9 cellular contexts compared by ENCODE assay signal in genomic region chr3:10753964-10754363, GRCh38.
DNase-seq lines count a peak whose midpoint lies in the region; ATAC-seq and TF ChIP-seq lines count a peak whose summit lies in the region.
"Had no signal": no experiment of that assay in that cellular context is flagged by ENCODE, and none has a peak within 500 bp of the region (broad histone marks: within the 10 kb centered on the region; RNA-seq: fewer than 3 reads in every experiment).

No MANE protein-coding gene starts in this region.

- POLR2A ChIA-PET in activated CD8-positive, alpha-beta T cell treated with anti-CD3 and anti-CD28 coated beads for 36 hours (lab: Charles Lee) = no interaction called here

- H3K27ac Mint-ChIP-seq in activated CD8-positive, alpha-beta T cell treated with anti-CD3 and anti-CD28 coated beads for 36 hours = no peak overlapping the region

- no peaks in the 10 kb centered on the region for H3K9me3 Mint-ChIP-seq in activated CD8-positive, alpha-beta T cell treated with anti-CD3 and anti-CD28 coated beads for 36 hours

- CTCF ChIA-PET in activated CD8-positive, alpha-beta T cell treated with anti-CD3 and anti-CD28 coated beads for 36 hours (lab: Charles Lee) = interaction anchor here (8.1 kb wide), 1 partner anchor 15 kb away, joined by 60 read pairs; no protein-coding TSS in a partner anchor

- no peak for TF ChIP-seq CTCF in activated CD8-positive, alpha-beta T cell treated with anti-CD3 and anti-CD28 coated beads for 36 hours (IDR thresholded peaks at IDR 0.05)

- intact Hi-C loops in activated CD8-positive, alpha-beta T cell treated with anti-CD3 and anti-CD28 coated beads for 36 hours (cut with micrococcal nuclease) = no loop called here
- intact Hi-C loops in left cardiac atrium (cut with DNase I) = loop anchor here in 1 of 2 donors (10.0 kb wide), 1 partner anchor 301 kb away; no protein-coding TSS in a partner anchor

- DNase-seq in SIG-M5 treated with dmso at 0.1 percent for 504 hours (lab: John Stamatoyannopoulos, UW; ENCODE audit: unreplicated experiment) = peak; percentile 21
- no peak for DNase-seq in SIG-M5 (lab: John Stamatoyannopoulos, UW)
- DNase-seq in activated CD8-positive, alpha-beta T cell treated with anti-CD3 and anti-CD28 coated beads for 36 hours = peak; percentile 69
- peak; percentile 64 for DNase-seq in left cardiac atrium
- DNase-seq in stimulated activated CD8-positive, alpha-beta memory T cell treated with anti-CD3 and anti-CD28 coated beads, Interleukin-4, amount 100 ng/mL, for 24 hours (ENCODE audit: low read depth) = peak; percentile 31
- no peak for DNase-seq in NCI-H2227 treated with DMSO at 0.1 percent for 48 hours (lab: John Stamatoyannopoulos, UW)
- no peak for DNase-seq in NCI-H82 treated with DMSO at 0.1 percent for 48 hours (lab: John Stamatoyannopoulos, UW; ENCODE audit: unreplicated experiment)

- no peaks in the 10 kb centered on the region for H3K36me3 Mint-ChIP-seq in activated CD8-positive, alpha-beta T cell treated with anti-CD3 and anti-CD28 coated beads for 36 hours (ENCODE audit: low read depth)

- peak; percentile 46 for ATAC-seq in activated CD8-positive, alpha-beta T cell treated with anti-CD3 and anti-CD28 coated beads for 36 hours
- peak; percentile 50 to 52 for ATAC-seq in left cardiac atrium
- ATAC-seq in GM21423 (IDR thresholded peaks at IDR 0.05; ENCODE audit: unreplicated experiment) = no peak
- ATAC-seq: foreskin keratinocyte had no signal

- H3K4me1 Mint-ChIP-seq in activated CD8-positive, alpha-beta T cell treated with anti-CD3 and anti-CD28 coated beads for 36 hours (ENCODE audit: low read depth) = peaks cover 3% of the 10 kb centered on the region

- H3K27me3 Mint-ChIP-seq in activated CD8-positive, alpha-beta T cell treated with anti-CD3 and anti-CD28 coated beads for 36 hours = peaks cover 31% of the 10 kb centered on the region

- no peak overlapping the region for H3K4me3 Mint-ChIP-seq in activated CD8-positive, alpha-beta T cell treated with anti-CD3 and anti-CD28 coated beads for 36 hours

Comparison
In these comparisons a context has a peak if more than half of its experiments do, and no peak if none do; other contexts are left out.
1. DNase-seq: peak in SIG-M5 treated with dmso at 0.1 percent for 504 hours (single experiment), activated CD8-positive, alpha-beta T cell treated with anti-CD3 and anti-CD28 coated beads for 36 hours (single experiment), left cardiac atrium (single experiment) and stimulated activated CD8-positive, alpha-beta memory T cell treated with anti-CD3 and anti-CD28 coated beads, Interleukin-4, amount 100 ng/mL, for 24 hours (single experiment); none in SIG-M5 (single experiment), NCI-H2227 treated with DMSO at 0.1 percent for 48 hours (single experiment) and NCI-H82 treated with DMSO at 0.1 percent for 48 hours (single experiment).